ENCODE assay signal across 18 cellular contexts in the genomic region with DNA sequence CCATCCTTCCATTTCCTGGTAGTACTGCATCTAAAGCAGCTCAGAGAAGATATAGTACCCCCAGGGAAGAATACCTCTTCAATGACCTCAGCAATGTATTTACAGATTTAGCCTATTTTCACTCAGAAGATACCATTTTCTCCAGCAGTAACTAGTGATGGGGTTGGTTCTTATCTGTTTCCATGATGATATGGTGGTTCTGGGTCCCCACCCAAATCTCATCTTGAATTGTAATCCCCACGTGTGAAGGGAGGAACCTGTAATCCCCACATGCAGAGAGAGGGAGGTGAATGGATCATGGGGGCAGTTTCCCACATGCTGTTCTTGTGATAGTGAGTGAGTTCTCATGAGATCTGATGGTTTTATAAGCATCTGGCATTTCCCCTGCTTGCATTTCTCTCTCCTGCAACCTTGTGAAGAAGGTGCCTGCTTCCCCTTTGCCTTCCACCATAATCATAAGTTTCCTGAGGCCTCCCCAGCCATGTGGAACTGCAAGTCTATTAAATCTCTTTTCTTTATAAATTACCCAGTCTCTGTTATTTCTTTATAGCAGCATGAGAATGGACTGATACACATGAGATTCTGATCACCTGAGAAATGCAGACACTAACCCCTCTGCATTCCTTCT.
"Had no signal": no experiment of that assay in that cellular context is flagged by ENCODE, and none has a peak within 500 bp of the region (broad histone marks: within the 10 kb centered on the region; RNA-seq: fewer than 3 reads in every experiment).

No MANE protein-coding gene starts in this region.

- H3K9me3 Mint-ChIP-seq: activated CD4-positive, alpha-beta T cell treated with anti-CD3 and anti-CD28 coated beads, Interleukin-2, amount 10 ng/mL, durations not matched to agents 24 days and 14 days; activated naive CD8-positive, alpha-beta T cell treated with anti-CD3 and anti-CD28 coated beads for 36 hours; brain; dendritic cell treated with granulocyte-macrophage colony-stimulating factor and Interleukin-4, amounts not matched to agents 40 ng/mL and 50 ng/mL, for 4 days; natural killer cell had no signal

- H3K36me3 ChIP-seq: gastrocnemius medialis, heart right ventricle, neutrophil, tibial artery had no signal

- H3K27me3 Mint-ChIP-seq: activated CD4-positive, alpha-beta T cell treated with anti-CD3 and anti-CD28 coated beads, Interleukin-2, amount 10 ng/mL, durations not matched to agents 24 days and 14 days; activated naive CD8-positive, alpha-beta T cell treated with anti-CD3 and anti-CD28 coated beads for 36 hours; brain; dendritic cell treated with granulocyte-macrophage colony-stimulating factor and Interleukin-4, amounts not matched to agents 40 ng/mL and 50 ng/mL, for 4 days had no signal

- H3K36me3 Mint-ChIP-seq: activated naive CD8-positive, alpha-beta T cell treated with anti-CD3 and anti-CD28 coated beads for 36 hours; brain; natural killer cell had no signal

- H3K27ac ChIP-seq: gastrocnemius medialis, heart right ventricle, neutrophil, tibial artery had no signal

- H3K9me3 ChIP-seq: gastrocnemius medialis, neutrophil, tibial artery had no signal

- H3K4me3 ChIP-seq: gastrocnemius medialis, heart right ventricle, tibial artery had no signal

- DNase-seq: activated CD4-positive, alpha-beta T cell treated with anti-CD3 and anti-CD28 coated beads, Interleukin-2, amount 10 ng/mL, durations not matched to agents 24 days and 14 days; activated CD4-positive, CD25-positive, alpha-beta regulatory T cell; activated CD8-positive, alpha-beta memory T cell treated with anti-CD3 and anti-CD28 coated beads, Interleukin-2, amount 50 U/mL, for 48 hours; activated naive CD8-positive, alpha-beta T cell treated with anti-CD3 and anti-CD28 coated beads for 36 hours; effector memory CD4-positive, alpha-beta T cell; gastrocnemius medialis; heart right ventricle; left colon; natural killer cell; stimulated activated CD4-positive, alpha-beta T cell treated with anti-CD3 and anti-CD28 coated beads, Interleukin-2, amount 100 ng/mL, for 48 hours; stimulated activated naive CD4-positive, alpha-beta T cell; T-helper 17 cell; tibial artery had no signal

- FAIRE-seq: islet of Langerhans, TTC549 had no signal

- H3K27ac Mint-ChIP-seq: activated naive CD8-positive, alpha-beta T cell treated with anti-CD3 and anti-CD28 coated beads for 36 hours; dendritic cell treated with granulocyte-macrophage colony-stimulating factor and Interleukin-4, amounts not matched to agents 40 ng/mL and 50 ng/mL, for 4 days; natural killer cell; T-helper 17 cell had no signal

- H3K4me3 Mint-ChIP-seq: activated CD4-positive, alpha-beta T cell treated with anti-CD3 and anti-CD28 coated beads, Interleukin-2, amount 10 ng/mL, durations not matched to agents 24 days and 14 days; activated naive CD8-positive, alpha-beta T cell treated with anti-CD3 and anti-CD28 coated beads for 36 hours; brain; dendritic cell treated with granulocyte-macrophage colony-stimulating factor and Interleukin-4, amounts not matched to agents 40 ng/mL and 50 ng/mL, for 4 days; natural killer cell; T-helper 17 cell had no signal

- H3K4me1 Mint-ChIP-seq: natural killer cell, T-helper 17 cell had no signal

- H3K27me3 ChIP-seq: gastrocnemius medialis, heart right ventricle, neutrophil, tibial artery had no signal

- ATAC-seq: gastrocnemius medialis, heart right ventricle, left colon, T-helper 17 cell had no signal
